In genomic region chr16:85924675-85925074, GRCh38 we compare ENCODE assay signal across 10 cellular contexts. TPM values are rescaled to one million over a fixed set of nuclear protein-coding genes. Genes with fewer than 3 reads are reported as not detected.
DNase-seq lines count a peak whose midpoint lies in the region; ATAC-seq and TF ChIP-seq lines count a peak whose summit lies in the region.
"Had no signal": no experiment of that assay in that cellular context is flagged by ENCODE, and none has a peak within 500 bp of the region (broad histone marks: within the 10 kb centered on the region; RNA-seq: fewer than 3 reads in every experiment).

No MANE protein-coding gene starts in this region.

- H3K36me3 Mint-ChIP-seq in activated CD4-positive, alpha-beta memory T cell treated with anti-CD3 and anti-CD28 coated beads for 36 hours, result peaks cover 20% of the 10 kb centered on the region
- H3K36me3 Mint-ChIP-seq in activated CD4-positive, alpha-beta memory T cell treated with anti-CD3 and anti-CD28 coated beads, Interleukin-2, amount 10 ng/mL, durations not matched to agents 7 days and 5 days (ENCODE audit: low read depth), result no peaks in the 10 kb centered on the region

- H3K9me3 Mint-ChIP-seq in activated CD4-positive, alpha-beta memory T cell treated with anti-CD3 and anti-CD28 coated beads for 36 hours, result no peaks in the 10 kb centered on the region
- H3K9me3 Mint-ChIP-seq in activated CD4-positive, alpha-beta memory T cell treated with anti-CD3 and anti-CD28 coated beads, Interleukin-2, amount 10 ng/mL, durations not matched to agents 7 days and 5 days, result no peaks in the 10 kb centered on the region

- H3K9ac ChIP-seq in SU-DHL-6 (ENCODE audit: low read length), result no peak overlapping the region

- peaks cover 3% of the 10 kb centered on the region for H3K4me1 ChIP-seq in suprapubic skin

- H3K27ac Mint-ChIP-seq in activated CD4-positive, alpha-beta memory T cell treated with anti-CD3 and anti-CD28 coated beads for 36 hours, result peak overlapping the region; percentile 42
- no peak overlapping the region for H3K27ac Mint-ChIP-seq in activated CD4-positive, alpha-beta memory T cell treated with anti-CD3 and anti-CD28 coated beads, Interleukin-2, amount 10 ng/mL, durations not matched to agents 7 days and 5 days

- peak; percentile 50 for DNase-seq in activated CD4-positive, alpha-beta memory T cell treated with anti-CD3 and anti-CD28 coated beads for 36 hours
- no peak for DNase-seq in activated CD4-positive, alpha-beta memory T cell treated with anti-CD3 and anti-CD28 coated beads, Interleukin-2, amount 10 ng/mL, durations not matched to agents 7 days and 5 days
- DNase-seq in fibroblast of mammary gland (ENCODE audit: low read depth) (peak; percentile 31), suprapubic skin (ENCODE audit: low spot score in 2 of 2) (no peak)
- DNase-seq in stimulated activated CD4-positive, alpha-beta T cell treated with anti-CD3 and anti-CD28 coated beads, TNF-alpha, amount 100 ng/mL, for 24 hours (ENCODE audit: low read depth in 3 of 3), result peak in 2 of 3 experiments; percentile 42 to 65
- DNase-seq: occipital lobe, Right ventricle myocardium superior had no signal

- H4K20me1 ChIP-seq in SU-DHL-6 (ENCODE audit: low read depth, low read length), result peaks cover 6% of the 10 kb centered on the region; the same call in 1 of the 2 replicates

- peaks cover 21% of the 10 kb centered on the region for H3K4me1 Mint-ChIP-seq in activated CD4-positive, alpha-beta memory T cell treated with anti-CD3 and anti-CD28 coated beads for 36 hours (ENCODE audit: low read depth)
- H3K4me1 Mint-ChIP-seq in activated CD4-positive, alpha-beta memory T cell treated with anti-CD3 and anti-CD28 coated beads, Interleukin-2, amount 10 ng/mL, durations not matched to agents 7 days and 5 days, result no peaks in the 10 kb centered on the region

- no peak overlapping the region for H3K4me2 ChIP-seq in SU-DHL-6 (ENCODE audit: low read depth, low read length, poor library complexity, severe bottlenecking)

- H3K4me3 ChIP-seq in SU-DHL-6 (ENCODE audit: insufficient read depth, low read length, poor library complexity, severe bottlenecking) (no peak overlapping the region), fibroblast of mammary gland (ENCODE audit: control insufficient read depth, low read depth, low read length) (no peak overlapping the region), suprapubic skin (no peak overlapping the region)

- ATAC-seq in GM18868 (IDR thresholded peaks at IDR 0.05; ENCODE audit: unreplicated experiment) (no peak), GM21529 (IDR thresholded peaks at IDR 0.05; ENCODE audit: unreplicated experiment) (no peak)

- H3K9me2 ChIP-seq in SU-DHL-6 (replicated peaks; ENCODE audit: insufficient read depth, low read length), result no peaks in the 10 kb centered on the region

- 33% methylated on average over 3 of the region's 3 CpGs for WGBS in suprapubic skin

- CTCF ChIA-PET in activated CD4-positive, alpha-beta memory T cell treated with anti-CD3 and anti-CD28 coated beads for 36 hours (lab: Charles Lee), result interaction anchor here (0.8 to 1.6 kb wide), 2 partner anchors 10 to 22 kb away, joined by 3 to 5 read pairs; no protein-coding TSS in a partner anchor
- CTCF ChIA-PET in activated CD4-positive, alpha-beta memory T cell treated with anti-CD3 and anti-CD28 coated beads, Interleukin-2, amount 10 ng/mL, durations not matched to agents 7 days and 5 days (lab: Charles Lee), result interaction anchor here (1.0 kb wide), 1 partner anchor 143 kb away, joined by 3 read pairs; no protein-coding TSS in a partner anchor

- TF ChIP-seq POLR2A in suprapubic skin (IDR thresholded peaks at IDR 0.05), result no peak

- H2AFZ ChIP-seq in SU-DHL-6 (ENCODE audit: low read depth, low read length, severe bottlenecking), result no peak overlapping the region

- no peaks in the 10 kb centered on the region for H3K27me3 ChIP-seq in SU-DHL-6 (ENCODE audit: low read length)
- peaks cover 40% of the 10 kb centered on the region for H3K27me3 ChIP-seq in suprapubic skin

- no peak for TF ChIP-seq EP300 in suprapubic skin (IDR thresholded peaks at IDR 0.05)

- H3K9me3 ChIP-seq in SU-DHL-6 (ENCODE audit: insufficient read depth, low read length) (no peaks in the 10 kb centered on the region), suprapubic skin (no peaks in the 10 kb centered on the region)

- intact Hi-C loops in activated CD4-positive, alpha-beta memory T cell treated with anti-CD3 and anti-CD28 coated beads for 36 hours (cut with micrococcal nuclease), result loop anchor here (1.0 kb wide), 1 partner anchor 12 kb away; no protein-coding TSS in a partner anchor

- H3K27ac ChIP-seq in SU-DHL-6 (ENCODE audit: low read depth, low read length) (peak overlapping the region; percentile 14; the same call in 1 of the 2 replicates), suprapubic skin (no peak overlapping the region)

- TF ChIP-seq CTCF in SU-DHL-6 (IDR thresholded peaks at IDR 0.05; ENCODE audit: insufficient read depth, low read length, poor library complexity, severe bottlenecking) (no peak), fibroblast of mammary gland (conservative IDR thresholded peaks at IDR 0.05; ENCODE audit: control insufficient read depth, insufficient read depth, low read depth, low read length) (no peak), suprapubic skin (IDR thresholded peaks at IDR 0.05) (no peak)

- H3K27me3 Mint-ChIP-seq in activated CD4-positive, alpha-beta memory T cell treated with anti-CD3 and anti-CD28 coated beads for 36 hours, result peaks cover 10% of the 10 kb centered on the region
- H3K27me3 Mint-ChIP-seq in activated CD4-positive, alpha-beta memory T cell treated with anti-CD3 and anti-CD28 coated beads, Interleukin-2, amount 10 ng/mL, durations not matched to agents 7 days and 5 days, result peaks cover 15% of the 10 kb centered on the region

- H3K79me2 ChIP-seq in SU-DHL-6 (ENCODE audit: insufficient read depth, low read length), result no peaks in the 10 kb centered on the region

- POLR2A ChIA-PET in activated CD4-positive, alpha-beta memory T cell treated with anti-CD3 and anti-CD28 coated beads for 36 hours (lab: Charles Lee), result interaction anchor here (1.1 kb wide), 1 partner anchor 25 kb away, joined by 4 read pairs; the partner anchor contains the start of gene IRF8
- POLR2A ChIA-PET in activated CD4-positive, alpha-beta memory T cell treated with anti-CD3 and anti-CD28 coated beads, Interleukin-2, amount 10 ng/mL, durations not matched to agents 7 days and 5 days (lab: Charles Lee), result no interaction called here

- no peak overlapping the region for H3K4me3 Mint-ChIP-seq in activated CD4-positive, alpha-beta memory T cell treated with anti-CD3 and anti-CD28 coated beads for 36 hours
- H3K4me3 Mint-ChIP-seq in activated CD4-positive, alpha-beta memory T cell treated with anti-CD3 and anti-CD28 coated beads, Interleukin-2, amount 10 ng/mL, durations not matched to agents 7 days and 5 days, result no peak overlapping the region

- peaks cover 50% of the 10 kb centered on the region for H3F3A ChIP-seq in SU-DHL-6 (ENCODE audit: insufficient read depth)

- H3K36me3 ChIP-seq in SU-DHL-6 (ENCODE audit: low read length) (peaks cover 17% of the 10 kb centered on the region; the same call in 1 of the 2 replicates), suprapubic skin (no peaks in the 10 kb centered on the region)

RNA-seq across cellular contexts. Expression of gene IRF8, which starts 25.7 kb away (rescaled TPM):
- total RNA-seq in activated CD4-positive, alpha-beta memory T cell treated with anti-CD3 and anti-CD28 coated beads for 36 hours, result 10 to 100 TPM; 41.7 to 43.1 TPM
- 1 to 10 TPM; 4.8 to 4.9 TPM for total RNA-seq in activated CD4-positive, alpha-beta memory T cell treated with anti-CD3 and anti-CD28 coated beads, Interleukin-2, amount 10 ng/mL, durations not matched to agents 7 days and 5 days
- total RNA-seq in suprapubic skin, result 10 to 100 TPM in 1 of 4 donors, 1 to 10 TPM in 3; 3.5 to 13.3 (median 5.7) TPM

Comparison
In these comparisons a context has a peak if more than half of its experiments do, and no peak if none do; other contexts are left out.
1. DNase-seq: peak in activated CD4-positive, alpha-beta memory T cell treated with anti-CD3 and anti-CD28 coated beads for 36 hours (single experiment), fibroblast of mammary gland (single experiment) and stimulated activated CD4-positive, alpha-beta T cell treated with anti-CD3 and anti-CD28 coated beads, TNF-alpha, amount 100 ng/mL, for 24 hours (2 of 3); none in activated CD4-positive, alpha-beta memory T cell treated with anti-CD3 and anti-CD28 coated beads, Interleukin-2, amount 10 ng/mL, durations not matched to agents 7 days and 5 days (single experiment) and suprapubic skin (0 of 2).